In the genomic region with DNA sequence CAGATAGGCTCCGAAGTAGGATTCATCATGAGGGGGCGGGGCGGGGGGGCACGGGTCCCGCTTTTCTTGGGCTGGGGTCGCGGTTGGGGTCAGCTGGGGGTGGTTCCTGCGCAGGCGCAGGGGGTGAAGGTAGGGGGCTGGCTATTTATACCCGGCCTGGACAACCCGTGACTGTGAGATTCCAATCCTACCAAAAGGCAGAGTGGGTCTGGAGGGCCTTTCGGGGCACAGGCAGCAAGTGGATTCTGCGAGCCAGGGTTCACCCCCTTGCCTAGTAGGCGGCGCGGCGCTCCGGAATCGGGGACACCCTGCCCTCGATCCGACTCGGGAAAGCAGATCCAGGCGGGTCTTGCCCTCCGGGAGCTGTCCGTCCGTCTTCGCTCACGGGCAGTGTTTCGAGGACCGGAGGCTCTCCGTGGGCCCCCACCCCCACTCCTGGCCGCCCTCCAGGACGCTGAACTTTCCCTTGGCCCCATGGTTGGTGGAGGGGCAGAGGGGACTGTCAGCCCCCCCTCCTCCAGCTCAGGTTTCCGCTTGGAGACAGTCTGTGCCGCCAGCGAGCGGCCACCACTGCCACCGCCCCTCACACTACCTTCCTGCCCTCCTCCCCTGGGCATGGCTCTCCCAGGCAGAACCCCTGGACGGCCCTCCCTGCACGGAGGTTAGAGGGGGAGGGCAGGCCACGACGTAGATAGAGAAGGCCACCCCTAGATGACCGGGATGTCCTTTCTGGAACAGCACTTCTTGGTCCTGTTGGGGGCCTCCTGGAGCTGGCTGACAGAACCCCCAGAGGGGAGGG, we compare ENCODE assay signal across 8 cellular contexts. TPM values are rescaled to one million over a fixed set of nuclear protein-coding genes. Genes with fewer than 3 reads are reported as not detected.
DNase-seq lines count a peak whose midpoint lies in the region; ATAC-seq and TF ChIP-seq lines count a peak whose summit lies in the region.

No MANE protein-coding gene starts in this region.

- H3K9ac ChIP-seq in rectal smooth muscle tissue (ENCODE audit: low read length), result peak overlapping the region; percentile 46

- DNase-seq in GM12865 (ENCODE audit: low read depth), result no peak
- peak; percentile 86 for DNase-seq in Right ventricle myocardium superior
- no peak for DNase-seq in effector CD4-positive, alpha-beta T cell
- no peak for DNase-seq in GM10248 (ENCODE audit: extremely low spot score)
- DNase-seq in EL, result no peak

- H3K36me3 ChIP-seq in rectal smooth muscle tissue (ENCODE audit: control insufficient read depth, insufficient read depth, low read length), result peaks cover 6% of the 10 kb centered on the region

- intact Hi-C loops in Right ventricle myocardium superior (cut with DNase I), result loop anchor here (1.0 to 2.0 kb wide), 2 partner anchors 14 to 67 kb away; no protein-coding TSS in a partner anchor

- CTCF ChIA-PET in GM10248 (lab: Yijun Ruan, JAX), result interaction anchor here (1.2 to 8.4 kb wide), 4 partner anchors 10 to 25 kb away, joined by 3 to 80 read pairs (median 14); no protein-coding TSS in a partner anchor

- H3K27me3 ChIP-seq in rectal smooth muscle tissue (ENCODE audit: control insufficient read depth, insufficient read depth, low read length), result no peaks in the 10 kb centered on the region

- H3K27ac ChIP-seq in rectal smooth muscle tissue (ENCODE audit: low read depth, low read length), result peak overlapping the region; percentile 94

- no peak for TF ChIP-seq CTCF in GM12865 (IDR thresholded peaks at IDR 0.05; ENCODE audit: insufficient read depth, low read depth, low read length, missing control alignments)
- no peak for TF ChIP-seq CTCF in WI38 (IDR thresholded peaks at IDR 0.05; ENCODE audit: low read depth, low read length)
- TF ChIP-seq CTCF in GM10248 (IDR thresholded peaks at IDR 0.05; ENCODE audit: control extremely low read depth, extremely low read depth, low read depth, missing control alignments), result no peak

- ATAC-seq in Right ventricle myocardium superior (ENCODE audit: poor library complexity) (peak; percentile 49), GM21423 (IDR thresholded peaks at IDR 0.05; ENCODE audit: unreplicated experiment) (no peak)

- H3K4me1 ChIP-seq in rectal smooth muscle tissue (ENCODE audit: control insufficient read depth, insufficient read depth, low read length), result peaks cover 15% of the 10 kb centered on the region

- POLR2A ChIA-PET in GM10248 (lab: Yijun Ruan, JAX), result interaction anchor here (0.6 to 1.6 kb wide), 2 partner anchors 203 to 276 kb away, joined by 3 read pairs; no protein-coding TSS in a partner anchor

- peak overlapping the region; percentile 63 for H3K4me3 ChIP-seq in GM12865 (ENCODE audit: low read depth, low read length)
- peak overlapping the region; percentile 54 for H3K4me3 ChIP-seq in WI38 (ENCODE audit: low read depth, low read length)
- peak overlapping the region; percentile 57 for H3K4me3 ChIP-seq in rectal smooth muscle tissue (ENCODE audit: low read length)

RNA-seq across cellular contexts. Expression of gene SLC2A4, which starts 0.6 kb away (rescaled TPM):
- 141 TPM for total RNA-seq in Right ventricle myocardium superior

RNA-seq across cellular contexts. Expression of gene YBX2, which starts 12.3 kb away (rescaled TPM):
- 0.75 TPM for total RNA-seq in Right ventricle myocardium superior

RNA-seq across cellular contexts. Expression of gene CLDN7, which starts 19.9 kb away (rescaled TPM):
- total RNA-seq in Right ventricle myocardium superior, result 0.94 TPM

RNA-seq across cellular contexts. Expression of gene EIF5A, which starts 25.3 kb away (rescaled TPM):
- 295 TPM for total RNA-seq in Right ventricle myocardium superior

RNA-seq across cellular contexts. Expression of gene ELP5, which starts 30.1 kb away (rescaled TPM):
- 71.6 TPM for total RNA-seq in Right ventricle myocardium superior
